11 cellular contexts compared by ENCODE assay signal in genomic region chr1:54254055-54254454, GRCh38. TPM values are rescaled to one million over a fixed set of nuclear protein-coding genes. Genes with fewer than 3 reads are reported as not detected.
DNase-seq lines count a peak whose midpoint lies in the region; ATAC-seq lines count a peak whose summit lies in the region.
"Had no signal": no experiment of that assay in that cellular context is flagged by ENCODE, and none has a peak within 500 bp of the region (broad histone marks: within the 10 kb centered on the region; RNA-seq: fewer than 3 reads in every experiment).

No MANE protein-coding gene starts in this region.

- no peak overlapping the region for H3K9ac ChIP-seq in skeletal muscle satellite cell (ENCODE audit: low read depth, low read length)

- no peak overlapping the region for H3K27ac Mint-ChIP-seq in stimulated activated naive B cell treated with anti-CD40 and anti-IgM and Interleukin-4, amounts not matched to agents 10 μg/mL and 1 μg/mL and 100 μg/mL, for 72 hours

- no peaks in the 10 kb centered on the region for H3K27me3 ChIP-seq in skeletal muscle satellite cell (ENCODE audit: control insufficient read depth, insufficient read depth, low read length)

- no peak overlapping the region for H3K4me3 Mint-ChIP-seq in stimulated activated naive B cell treated with anti-CD40 and anti-IgM and Interleukin-4, amounts not matched to agents 10 μg/mL and 1 μg/mL and 100 μg/mL, for 72 hours
- H3K4me3 Mint-ChIP-seq: naive B cell had no signal

- no peaks in the 10 kb centered on the region for H3K4me1 Mint-ChIP-seq in stimulated activated naive B cell treated with anti-CD40 and anti-IgM and Interleukin-4, amounts not matched to agents 10 μg/mL and 1 μg/mL and 100 μg/mL, for 72 hours

- H3K36me3 ChIP-seq in skeletal muscle satellite cell (ENCODE audit: insufficient read depth, low read length) = no peaks in the 10 kb centered on the region

- no peaks in the 10 kb centered on the region for H3K9me3 Mint-ChIP-seq in stimulated activated naive B cell treated with anti-CD40 and anti-IgM and Interleukin-4, amounts not matched to agents 10 μg/mL and 1 μg/mL and 100 μg/mL, for 72 hours
- H3K9me3 Mint-ChIP-seq: naive B cell had no signal

- no peak for ATAC-seq in stimulated activated naive B cell treated with anti-CD40 and anti-IgM and Interleukin-4, amounts not matched to agents 10 μg/mL and 1 μg/mL and 100 μg/mL, for 72 hours (replicated peaks)
- ATAC-seq: GM12878 had no signal

- no peak overlapping the region for H3K4me3 ChIP-seq in skeletal muscle satellite cell (ENCODE audit: low read length)
- H3K4me3 ChIP-seq: GM12878, SK-N-MC had no signal

- peaks cover 0 to 10% of the 10 kb centered on the region in 2 donors for H3K36me3 Mint-ChIP-seq in stimulated activated naive B cell treated with anti-CD40 and anti-IgM and Interleukin-4, amounts not matched to agents 10 μg/mL and 1 μg/mL and 100 μg/mL, for 72 hours
- H3K36me3 Mint-ChIP-seq: naive B cell had no signal

- DNase-seq in NCI-H2227 (lab: John Stamatoyannopoulos, UW; ENCODE audit: unreplicated experiment) (peak; percentile 26), NCI-H2227 treated with DMSO at 0.1 percent for 48 hours (lab: John Stamatoyannopoulos, UW) (no peak), NCI-H774 (lab: John Stamatoyannopoulos, UW) (peak; percentile 36), dermis microvascular lymphatic vessel endothelial cell (ENCODE audit: low read depth in 2 of 2) (peak; percentile 89 to 94), OCI-M2 (lab: John Stamatoyannopoulos, UW; ENCODE audit: unreplicated experiment) (no peak)
- no peak for DNase-seq in stimulated activated naive B cell treated with anti-CD40 and anti-IgM and Interleukin-4, amounts not matched to agents 10 μg/mL and 1 μg/mL and 100 μg/mL, for 72 hours
- no peak for DNase-seq in activated CD4-positive, alpha-beta T cell treated with anti-CD3 and anti-CD28 coated beads for 1 hour
- DNase-seq: naive B cell had no signal

- no peaks in the 10 kb centered on the region for H3K27me3 Mint-ChIP-seq in stimulated activated naive B cell treated with anti-CD40 and anti-IgM and Interleukin-4, amounts not matched to agents 10 μg/mL and 1 μg/mL and 100 μg/mL, for 72 hours
- H3K27me3 Mint-ChIP-seq: naive B cell had no signal

- peaks cover 47% of the 10 kb centered on the region for H3K4me1 ChIP-seq in skeletal muscle satellite cell (ENCODE audit: control insufficient read depth, insufficient read depth, low read length)

- H3K4me2 ChIP-seq in skeletal muscle satellite cell (ENCODE audit: low read length) = peak overlapping the region; percentile 6

- H3K9me3 ChIP-seq in skeletal muscle satellite cell (replicated peaks; ENCODE audit: low read length) = no peaks in the 10 kb centered on the region

RNA-seq across cellular contexts. Expression of gene MRPL37, which starts 54.1 kb away (rescaled TPM):
- total RNA-seq in dermis microvascular lymphatic vessel endothelial cell = 48.5 and 56.4 TPM in 2 replicates
- total RNA-seq in skeletal muscle satellite cell (2012; rRNA removed) = 109 and 122 TPM in 2 replicates

RNA-seq across cellular contexts. Expression of gene CYB5RL, which starts 54.2 kb away (rescaled TPM):
- total RNA-seq in dermis microvascular lymphatic vessel endothelial cell = 3.5 and 5.3 TPM in 2 replicates
- 7.2 and 8.1 TPM in 2 replicates for total RNA-seq in skeletal muscle satellite cell (2012; rRNA removed)

Comparison
In these comparisons a context has a peak if more than half of its experiments do, and no peak if none do; other contexts are left out.
1. DNase-seq: peak in NCI-H2227 (single experiment), NCI-H774 (single experiment) and dermis microvascular lymphatic vessel endothelial cell (2 of 2); none in NCI-H2227 treated with DMSO at 0.1 percent for 48 hours (single experiment), stimulated activated naive B cell treated with anti-CD40 and anti-IgM and Interleukin-4, amounts not matched to agents 10 μg/mL and 1 μg/mL and 100 μg/mL, for 72 hours (single experiment), OCI-M2 (single experiment) and activated CD4-positive, alpha-beta T cell treated with anti-CD3 and anti-CD28 coated beads for 1 hour (single experiment).